Comparison of ENCODE assay signal across 11 cellular contexts in the genomic region with DNA sequence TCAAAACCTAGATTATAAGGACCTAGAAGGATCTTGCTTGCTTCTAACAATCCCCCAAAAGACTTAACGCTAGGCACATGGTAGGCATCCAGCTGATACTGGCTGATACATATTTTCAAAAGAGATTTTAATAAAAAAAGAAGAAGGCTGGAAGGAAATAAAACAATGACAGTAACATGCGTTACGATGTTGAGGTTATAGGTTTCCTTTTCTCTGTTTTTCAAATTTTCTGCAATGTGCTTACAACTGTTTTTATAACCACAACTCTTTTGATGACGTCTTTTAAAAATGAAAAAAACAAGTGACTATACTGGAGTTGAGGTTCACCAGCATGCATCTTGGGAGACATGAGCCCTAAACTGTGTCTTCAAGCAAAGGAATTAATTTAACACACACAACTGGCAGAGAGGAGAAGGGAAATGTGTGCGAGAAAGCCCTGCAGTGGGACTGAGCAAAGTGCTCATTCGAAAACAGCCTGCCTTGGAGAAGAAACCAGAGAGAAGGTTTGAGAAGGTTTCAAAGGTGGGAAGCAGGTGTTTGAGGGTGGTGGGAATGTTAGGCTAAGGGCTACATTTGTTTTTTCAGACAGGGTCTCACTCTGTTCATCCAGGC.
DNase-seq lines count a peak whose midpoint lies in the region; ATAC-seq and TF ChIP-seq lines count a peak whose summit lies in the region.
"Had no signal": no experiment of that assay in that cellular context is flagged by ENCODE, and none has a peak within 500 bp of the region (broad histone marks: within the 10 kb centered on the region; RNA-seq: fewer than 3 reads in every experiment).

No MANE protein-coding gene starts in this region.

- H3K27ac Mint-ChIP-seq in activated CD4-positive, alpha-beta T cell treated with anti-CD3 and anti-CD28 coated beads, Interleukin-2, amount 10 ng/mL, durations not matched to agents 7 days and 5 days: peak overlapping the region; percentile 96
- H3K27ac Mint-ChIP-seq in effector memory CD8-positive, alpha-beta T cell: peak overlapping the region; percentile 96 to 99
- H3K27ac Mint-ChIP-seq in stimulated activated naive CD8-positive, alpha-beta T cell treated with anti-CD3 and anti-CD28 coated beads, Interleukin-15, Interleukin-2, amounts not matched to agents 100 ng/mL and 50 ng/mL, for 24 hours: peak overlapping the region; percentile 98

- H3K36me3 Mint-ChIP-seq in activated CD4-positive, alpha-beta T cell treated with anti-CD3 and anti-CD28 coated beads, Interleukin-2, amount 10 ng/mL, durations not matched to agents 7 days and 5 days (ENCODE audit: low read depth): peaks cover 68% of the 10 kb centered on the region
- peaks cover 46% of the 10 kb centered on the region for H3K36me3 Mint-ChIP-seq in effector memory CD8-positive, alpha-beta T cell (ENCODE audit: insufficient read depth)
- peaks cover 72% of the 10 kb centered on the region for H3K36me3 Mint-ChIP-seq in stimulated activated naive CD8-positive, alpha-beta T cell treated with anti-CD3 and anti-CD28 coated beads, Interleukin-15, Interleukin-2, amounts not matched to agents 100 ng/mL and 50 ng/mL, for 24 hours (ENCODE audit: low read depth)

- TF ChIP-seq CTCF in VCaP (conservative IDR thresholded peaks at IDR 0.05): no peak

- peak overlapping the region; percentile 37 for H3K27ac ChIP-seq in VCaP
- H3K27ac ChIP-seq: A549, PC-9, sigmoid colon had no signal

- peak; percentile 56 for DNase-seq in activated CD4-positive, alpha-beta T cell treated with anti-CD3 and anti-CD28 coated beads, Interleukin-2, amount 10 ng/mL, durations not matched to agents 7 days and 5 days
- no peak for DNase-seq in activated CD4-positive, alpha-beta T cell treated with anti-CD3 and anti-CD28 coated beads for 4 hours
- peak in 1 of 3 experiments; percentile 26 for DNase-seq in effector memory CD8-positive, alpha-beta T cell
- DNase-seq in DMS79 (lab: John Stamatoyannopoulos, UW) (no peak), NCI-H345 (lab: John Stamatoyannopoulos, UW) (no peak)
- DNase-seq: PC-9, sigmoid colon had no signal

- H3K4me1 Mint-ChIP-seq in activated CD4-positive, alpha-beta T cell treated with anti-CD3 and anti-CD28 coated beads, Interleukin-2, amount 10 ng/mL, durations not matched to agents 7 days and 5 days: peaks cover 59% of the 10 kb centered on the region
- peaks cover 11 to 13% of the 10 kb centered on the region in 2 donors for H3K4me1 Mint-ChIP-seq in effector memory CD8-positive, alpha-beta T cell (ENCODE audit: low read depth in 2 of 2)
- peaks cover 82% of the 10 kb centered on the region for H3K4me1 Mint-ChIP-seq in stimulated activated naive CD8-positive, alpha-beta T cell treated with anti-CD3 and anti-CD28 coated beads, Interleukin-15, Interleukin-2, amounts not matched to agents 100 ng/mL and 50 ng/mL, for 24 hours (ENCODE audit: low read depth)

- no peaks in the 10 kb centered on the region for H3K27me3 Mint-ChIP-seq in activated CD4-positive, alpha-beta T cell treated with anti-CD3 and anti-CD28 coated beads, Interleukin-2, amount 10 ng/mL, durations not matched to agents 7 days and 5 days
- no peaks in the 10 kb centered on the region for H3K27me3 Mint-ChIP-seq in effector memory CD8-positive, alpha-beta T cell
- H3K27me3 Mint-ChIP-seq in stimulated activated naive CD8-positive, alpha-beta T cell treated with anti-CD3 and anti-CD28 coated beads, Interleukin-15, Interleukin-2, amounts not matched to agents 100 ng/mL and 50 ng/mL, for 24 hours: no peaks in the 10 kb centered on the region

- ATAC-seq in effector memory CD8-positive, alpha-beta T cell (replicated peaks): peak; percentile 87
- ATAC-seq in HG03095 (IDR thresholded peaks at IDR 0.05; ENCODE audit: unreplicated experiment): no peak
- ATAC-seq: A549 had no signal

- H3K9me3 Mint-ChIP-seq in activated CD4-positive, alpha-beta T cell treated with anti-CD3 and anti-CD28 coated beads, Interleukin-2, amount 10 ng/mL, durations not matched to agents 7 days and 5 days: no peaks in the 10 kb centered on the region
- H3K9me3 Mint-ChIP-seq in effector memory CD8-positive, alpha-beta T cell: no peaks in the 10 kb centered on the region
- no peaks in the 10 kb centered on the region for H3K9me3 Mint-ChIP-seq in stimulated activated naive CD8-positive, alpha-beta T cell treated with anti-CD3 and anti-CD28 coated beads, Interleukin-15, Interleukin-2, amounts not matched to agents 100 ng/mL and 50 ng/mL, for 24 hours

- CTCF ChIA-PET in activated CD4-positive, alpha-beta T cell treated with anti-CD3 and anti-CD28 coated beads, Interleukin-2, amount 10 ng/mL, durations not matched to agents 7 days and 5 days (lab: Charles Lee): interaction anchor here (0.8 to 1.7 kb wide), 5 partner anchors 16 to 96 kb away, joined by 3 to 5 read pairs (median 3); no protein-coding TSS in a partner anchor

- H3K4me3 Mint-ChIP-seq in activated CD4-positive, alpha-beta T cell treated with anti-CD3 and anti-CD28 coated beads, Interleukin-2, amount 10 ng/mL, durations not matched to agents 7 days and 5 days: peak overlapping the region; percentile 67
- peak overlapping the region; percentile 73 to 75 for H3K4me3 Mint-ChIP-seq in effector memory CD8-positive, alpha-beta T cell
- H3K4me3 Mint-ChIP-seq in stimulated activated naive CD8-positive, alpha-beta T cell treated with anti-CD3 and anti-CD28 coated beads, Interleukin-15, Interleukin-2, amounts not matched to agents 100 ng/mL and 50 ng/mL, for 24 hours: peak overlapping the region; percentile 83

- POLR2A ChIA-PET in activated CD4-positive, alpha-beta T cell treated with anti-CD3 and anti-CD28 coated beads, Interleukin-2, amount 10 ng/mL, durations not matched to agents 7 days and 5 days (lab: Charles Lee): interaction anchor here (1.0 to 1.1 kb wide), 2 partner anchors 76 to 234 kb away, joined by 3 read pairs; no protein-coding TSS in a partner anchor
